ENCODE assay signal across 17 cellular contexts in genomic region chr4:43990968-43991367, GRCh38.
DNase-seq lines count a peak whose midpoint lies in the region; ATAC-seq and TF ChIP-seq lines count a peak whose summit lies in the region.
"Had no signal": no experiment of that assay in that cellular context is flagged by ENCODE, and none has a peak within 500 bp of the region (broad histone marks: within the 10 kb centered on the region; RNA-seq: fewer than 3 reads in every experiment).

No MANE protein-coding gene starts in this region.

- no peak overlapping the region for H3K27ac ChIP-seq in upper lobe of left lung
- H3K27ac ChIP-seq: A549, SK-N-MC had no signal

- no peaks in the 10 kb centered on the region for H3K36me3 ChIP-seq in upper lobe of left lung
- H3K36me3 ChIP-seq: HAP-1 had no signal

- ATAC-seq in HG02884 (IDR thresholded peaks at IDR 0.05; ENCODE audit: unreplicated experiment) (no peak), upper lobe of left lung (ENCODE audit: low FRiP score in 2 of 2) (no peak)
- ATAC-seq: A549, GM12878 had no signal

- H3K9me3 ChIP-seq in upper lobe of left lung = no peaks in the 10 kb centered on the region
- H3K9me3 ChIP-seq: A549, HAP-1 had no signal

- H3K4me1 ChIP-seq in upper lobe of left lung = no peaks in the 10 kb centered on the region
- H3K4me1 ChIP-seq: A549, HAP-1 had no signal

- TF ChIP-seq CTCF in epithelial cell of esophagus (IDR thresholded peaks at IDR 0.05; ENCODE audit: insufficient read depth, low read depth, low read length, missing control alignments) = no peak
- TF ChIP-seq CTCF in upper lobe of left lung (IDR thresholded peaks at IDR 0.05) = no peak

- WGBS in upper lobe of left lung, 2 donors = 64 to 65% methylated on average over 3 of the region's 3 CpGs

- TF ChIP-seq EP300 in upper lobe of left lung (IDR thresholded peaks at IDR 0.05) = no peak

- DNase-seq in DMS53 (lab: John Stamatoyannopoulos, UW) (peak; percentile 72), NCI-H146 (lab: John Stamatoyannopoulos, UW) (peak; percentile 64), SHP77 treated with DMSO at 0.1 percent for 48 hours (lab: John Stamatoyannopoulos, UW) (peak; percentile 88), epithelial cell of esophagus (ENCODE audit: low read depth) (peak; percentile 32), DMS79 treated with DMSO at 0.1 percent for 48 hours (lab: John Stamatoyannopoulos, UW) (no peak), upper lobe of left lung (no peak)
- DNase-seq: DMS79, KBM-7, NCI-H1092, NCI-H1436, NCI-H2081, Right ventricle myocardium superior had no signal

- no peak for TF ChIP-seq POLR2A in upper lobe of left lung (IDR thresholded peaks at IDR 0.05)

- H3K4me3 ChIP-seq in epithelial cell of esophagus (ENCODE audit: low read length) = no peak overlapping the region
- H3K4me3 ChIP-seq in upper lobe of left lung = no peak overlapping the region
- H3K4me3 ChIP-seq: A549, GM12878, HAP-1, SK-N-MC had no signal

- no peaks in the 10 kb centered on the region for H3K27me3 ChIP-seq in upper lobe of left lung

Comparison
In these comparisons a context has a peak if more than half of its experiments do, and no peak if none do; other contexts are left out.
1. DNase-seq: peak in DMS53 (single experiment), NCI-H146 (single experiment), SHP77 treated with DMSO at 0.1 percent for 48 hours (single experiment) and epithelial cell of esophagus (single experiment); none in DMS79 treated with DMSO at 0.1 percent for 48 hours (single experiment) and upper lobe of left lung (0 of 2).